1 cellular context compared by ENCODE assay signal in the genomic region with DNA sequence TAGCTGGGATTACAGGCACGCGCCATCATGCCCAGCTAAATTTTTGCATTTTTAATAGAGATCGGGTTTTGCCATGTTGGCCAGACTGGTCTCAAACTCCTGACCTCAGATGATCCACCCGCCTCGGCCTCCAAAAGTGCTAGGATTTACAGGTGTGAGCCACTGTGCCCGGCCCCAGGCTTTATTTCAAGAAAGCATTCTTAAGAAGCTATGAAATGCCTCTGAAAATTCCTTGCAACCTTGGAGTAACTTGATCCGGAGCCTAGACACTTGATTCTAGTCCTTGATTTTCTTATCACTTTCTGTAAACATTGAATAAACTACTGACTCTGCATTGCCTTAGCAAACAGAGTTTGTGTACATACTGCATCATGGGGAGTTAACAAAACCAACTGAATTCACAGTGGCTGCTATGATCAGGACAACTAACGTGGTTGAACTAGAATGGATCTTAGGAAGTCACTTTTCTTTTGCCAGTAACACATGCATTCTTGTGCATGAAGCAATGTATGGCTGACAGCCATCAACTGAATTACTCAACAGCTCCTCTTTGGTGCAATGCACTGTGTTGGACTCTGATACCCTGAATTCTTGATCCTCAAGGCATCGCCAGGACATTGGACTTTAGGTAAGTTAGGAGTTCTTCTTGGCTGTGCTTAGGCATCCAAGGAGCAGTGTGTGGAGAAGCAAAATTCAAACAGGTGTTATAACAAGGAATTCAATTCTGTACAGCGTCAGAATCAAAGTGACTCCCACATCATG.
A peak's percentile ranks its signal among the peaks of the same experiment; 100 is the strongest.
TF ChIP-seq lines count a peak whose summit lies in the region.

No MANE protein-coding gene starts in this region.

TF ChIP-seq in HepG2, 621 proteins besides CTCF, POLR2A, EP300 and RAD21 (continued from another document and continues in another):
- TF ChIP-seq, protein P1, sequence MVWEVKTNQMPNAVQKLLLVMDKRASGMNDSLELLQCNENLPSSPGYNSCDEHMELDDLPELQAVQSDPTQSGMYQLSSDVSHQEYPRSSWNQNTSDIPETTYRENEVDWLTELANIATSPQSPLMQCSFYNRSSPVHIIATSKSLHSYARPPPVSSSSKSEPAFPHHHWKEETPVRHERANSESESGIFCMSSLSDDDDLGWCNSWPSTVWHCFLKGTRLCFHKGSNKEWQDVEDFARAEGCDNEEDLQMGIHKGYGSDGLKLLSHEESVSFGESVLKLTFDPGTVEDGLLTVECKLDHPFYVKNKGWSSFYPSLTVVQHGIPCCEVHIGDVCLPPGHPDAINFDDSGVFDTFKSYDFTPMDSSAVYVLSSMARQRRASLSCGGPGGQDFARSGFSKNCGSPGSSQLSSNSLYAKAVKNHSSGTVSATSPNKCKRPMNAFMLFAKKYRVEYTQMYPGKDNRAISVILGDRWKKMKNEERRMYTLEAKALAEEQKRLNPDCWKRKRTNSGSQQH (CRISPR knock-in tag; IDR thresholded peaks at IDR 0.05; ENCODE audit: low read depth), result peak; percentile 61; the same call in 1 of the 2 replicates
- TF ChIP-seq ZNF773 (CRISPR knock-in tag; IDR thresholded peaks at IDR 0.05; ENCODE audit: borderline replicate concordance), result no peak
- no peak; the same call in 1 of the 2 replicates for TF ChIP-seq ATM (IDR thresholded peaks at IDR 0.05; ENCODE audit: borderline replicate concordance)
- TF ChIP-seq NR1H2 (CRISPR knock-in tag; IDR thresholded peaks at IDR 0.05; ENCODE audit: borderline replicate concordance, low read depth), result no peak
- TF ChIP-seq ARID2 (CRISPR knock-in tag; IDR thresholded peaks at IDR 0.05; ENCODE audit: borderline replicate concordance), result 0 out of 2 replicates have a peak, but pooled peaks have one; percentile 33
- no peak for TF ChIP-seq ZNF598 (CRISPR knock-in tag; IDR thresholded peaks at IDR 0.05; ENCODE audit: borderline replicate concordance)
- peak; percentile 98 for TF ChIP-seq ZNF747 (CRISPR knock-in tag; IDR thresholded peaks at IDR 0.05; ENCODE audit: borderline replicate concordance)
- no peak for TF ChIP-seq KDM5B (CRISPR knock-in tag; IDR thresholded peaks at IDR 0.05; ENCODE audit: borderline replicate concordance)
- no peak for TF ChIP-seq POLR2AphosphoS2 (IDR thresholded peaks at IDR 0.05; ENCODE audit: low read depth, low read length)
- TF ChIP-seq, protein P2, sequence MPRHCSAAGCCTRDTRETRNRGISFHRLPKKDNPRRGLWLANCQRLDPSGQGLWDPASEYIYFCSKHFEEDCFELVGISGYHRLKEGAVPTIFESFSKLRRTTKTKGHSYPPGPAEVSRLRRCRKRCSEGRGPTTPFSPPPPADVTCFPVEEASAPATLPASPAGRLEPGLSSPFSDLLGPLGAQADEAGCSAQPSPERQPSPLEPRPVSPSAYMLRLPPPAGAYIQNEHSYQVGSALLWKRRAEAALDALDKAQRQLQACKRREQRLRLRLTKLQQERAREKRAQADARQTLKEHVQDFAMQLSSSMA (CRISPR knock-in tag; IDR thresholded peaks at IDR 0.05), result no peak
- TF ChIP-seq IKZF1 (IDR thresholded peaks at IDR 0.05), result no peak
- peak; percentile 77 for TF ChIP-seq NR2F6 (IDR thresholded peaks at IDR 0.05)
- TF ChIP-seq NR2F6 (CRISPR knock-in tag; IDR thresholded peaks at IDR 0.05), result peak; percentile 76
- TF ChIP-seq ZNF775 (CRISPR knock-in tag; IDR thresholded peaks at IDR 0.05; ENCODE audit: borderline replicate concordance), result peak; percentile 78; the same call in 1 of the 2 replicates
- peak; percentile 91 for TF ChIP-seq HOXA3 (CRISPR knock-in tag; IDR thresholded peaks at IDR 0.05)
- peak; percentile 87; the same call in 1 of the 2 replicates for TF ChIP-seq ZNF205 (CRISPR knock-in tag; IDR thresholded peaks at IDR 0.05)
- no peak for TF ChIP-seq RARG (CRISPR knock-in tag; IDR thresholded peaks at IDR 0.05; ENCODE audit: low read depth)
- TF ChIP-seq ZNF564 (CRISPR knock-in tag; IDR thresholded peaks at IDR 0.05), result peak; percentile 61; the same call in 1 of the 2 replicates
- TF ChIP-seq, protein P3, sequence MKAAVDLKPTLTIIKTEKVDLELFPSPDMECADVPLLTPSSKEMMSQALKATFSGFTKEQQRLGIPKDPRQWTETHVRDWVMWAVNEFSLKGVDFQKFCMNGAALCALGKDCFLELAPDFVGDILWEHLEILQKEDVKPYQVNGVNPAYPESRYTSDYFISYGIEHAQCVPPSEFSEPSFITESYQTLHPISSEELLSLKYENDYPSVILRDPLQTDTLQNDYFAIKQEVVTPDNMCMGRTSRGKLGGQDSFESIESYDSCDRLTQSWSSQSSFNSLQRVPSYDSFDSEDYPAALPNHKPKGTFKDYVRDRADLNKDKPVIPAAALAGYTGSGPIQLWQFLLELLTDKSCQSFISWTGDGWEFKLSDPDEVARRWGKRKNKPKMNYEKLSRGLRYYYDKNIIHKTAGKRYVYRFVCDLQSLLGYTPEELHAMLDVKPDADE (CRISPR knock-in tag; IDR thresholded peaks at IDR 0.05), result no peak
- TF ChIP-seq ZNF260 (CRISPR knock-in tag; IDR thresholded peaks at IDR 0.05; ENCODE audit: borderline replicate concordance, low read depth), result no peak
- TF ChIP-seq ZFAT (CRISPR knock-in tag; conservative IDR thresholded peaks at IDR 0.05), result no peak
- TF ChIP-seq REPIN1 (CRISPR knock-in tag; IDR thresholded peaks at IDR 0.05; ENCODE audit: borderline replicate concordance, low read depth), result peak; percentile 91; the same call in 1 of the 2 replicates
- peak; percentile 73 for TF ChIP-seq NR2C2 (CRISPR knock-in tag; IDR thresholded peaks at IDR 0.05; ENCODE audit: borderline replicate concordance)
- peak; percentile 84; the same call in 1 of the 2 replicates for TF ChIP-seq ZMYM3 (CRISPR knock-in tag; IDR thresholded peaks at IDR 0.05)
- TF ChIP-seq, protein P4, sequence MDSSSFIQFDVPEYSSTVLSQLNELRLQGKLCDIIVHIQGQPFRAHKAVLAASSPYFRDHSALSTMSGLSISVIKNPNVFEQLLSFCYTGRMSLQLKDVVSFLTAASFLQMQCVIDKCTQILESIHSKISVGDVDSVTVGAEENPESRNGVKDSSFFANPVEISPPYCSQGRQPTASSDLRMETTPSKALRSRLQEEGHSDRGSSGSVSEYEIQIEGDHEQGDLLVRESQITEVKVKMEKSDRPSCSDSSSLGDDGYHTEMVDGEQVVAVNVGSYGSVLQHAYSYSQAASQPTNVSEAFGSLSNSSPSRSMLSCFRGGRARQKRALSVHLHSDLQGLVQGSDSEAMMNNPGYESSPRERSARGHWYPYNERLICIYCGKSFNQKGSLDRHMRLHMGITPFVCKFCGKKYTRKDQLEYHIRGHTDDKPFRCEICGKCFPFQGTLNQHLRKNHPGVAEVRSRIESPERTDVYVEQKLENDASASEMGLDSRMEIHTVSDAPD (CRISPR knock-in tag; IDR thresholded peaks at IDR 0.05), result peak; percentile 96; the same call in 1 of the 2 replicates
- TF ChIP-seq CAMTA2 (CRISPR knock-in tag; IDR thresholded peaks at IDR 0.05; ENCODE audit: borderline replicate concordance), result no peak
- TF ChIP-seq, protein P5, sequence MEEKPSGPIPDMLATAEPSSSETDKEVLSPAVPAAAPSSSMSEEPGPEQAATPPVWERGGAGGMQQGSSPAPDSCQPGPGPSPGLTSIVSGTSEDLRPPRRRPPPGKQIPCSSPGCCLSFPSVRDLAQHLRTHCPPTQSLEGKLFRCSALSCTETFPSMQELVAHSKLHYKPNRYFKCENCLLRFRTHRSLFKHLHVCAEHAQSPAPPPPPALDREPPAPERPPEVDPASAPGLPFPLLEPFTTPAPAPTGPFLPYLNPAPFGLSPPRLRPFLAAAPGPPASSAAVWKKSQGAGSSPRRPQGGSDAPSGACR (CRISPR knock-in tag; IDR thresholded peaks at IDR 0.05), result peak; percentile 90; the same call in 1 of the 2 replicates
- no peak for TF ChIP-seq TOE1 (CRISPR knock-in tag; IDR thresholded peaks at IDR 0.05)
- TF ChIP-seq, protein P6, sequence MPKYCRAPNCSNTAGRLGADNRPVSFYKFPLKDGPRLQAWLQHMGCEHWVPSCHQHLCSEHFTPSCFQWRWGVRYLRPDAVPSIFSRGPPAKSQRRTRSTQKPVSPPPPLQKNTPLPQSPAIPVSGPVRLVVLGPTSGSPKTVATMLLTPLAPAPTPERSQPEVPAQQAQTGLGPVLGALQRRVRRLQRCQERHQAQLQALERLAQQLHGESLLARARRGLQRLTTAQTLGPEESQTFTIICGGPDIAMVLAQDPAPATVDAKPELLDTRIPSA (CRISPR knock-in tag; IDR thresholded peaks at IDR 0.05; ENCODE audit: borderline replicate concordance), result no peak
- no peak for TF ChIP-seq ZNF572 (CRISPR knock-in tag; IDR thresholded peaks at IDR 0.05)
- no peak for TF ChIP-seq MAF1 (CRISPR knock-in tag; IDR thresholded peaks at IDR 0.05; ENCODE audit: borderline replicate concordance)
- TF ChIP-seq ZNF792 (CRISPR knock-in tag; IDR thresholded peaks at IDR 0.05), result peak; percentile 97
- TF ChIP-seq MED13 (CRISPR knock-in tag; IDR thresholded peaks at IDR 0.05), result peak; percentile 67; the same call in 1 of the 2 replicates
- peak; percentile 72; the same call in 1 of the 2 replicates for TF ChIP-seq ZNF749 (CRISPR knock-in tag; IDR thresholded peaks at IDR 0.05; ENCODE audit: borderline replicate concordance)
- peak; percentile 93 for TF ChIP-seq ZNF136 (CRISPR knock-in tag; IDR thresholded peaks at IDR 0.05; ENCODE audit: low read depth)
- TF ChIP-seq, protein P7, sequence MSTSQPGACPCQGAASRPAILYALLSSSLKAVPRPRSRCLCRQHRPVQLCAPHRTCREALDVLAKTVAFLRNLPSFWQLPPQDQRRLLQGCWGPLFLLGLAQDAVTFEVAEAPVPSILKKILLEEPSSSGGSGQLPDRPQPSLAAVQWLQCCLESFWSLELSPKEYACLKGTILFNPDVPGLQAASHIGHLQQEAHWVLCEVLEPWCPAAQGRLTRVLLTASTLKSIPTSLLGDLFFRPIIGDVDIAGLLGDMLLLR (CRISPR knock-in tag; IDR thresholded peaks at IDR 0.05), result no peak
- TF ChIP-seq, protein P8, sequence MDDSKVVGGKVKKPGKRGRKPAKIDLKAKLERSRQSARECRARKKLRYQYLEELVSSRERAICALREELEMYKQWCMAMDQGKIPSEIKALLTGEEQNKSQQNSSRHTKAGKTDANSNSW (CRISPR knock-in tag; IDR thresholded peaks at IDR 0.05; ENCODE audit: borderline replicate concordance), result no peak
- peak; percentile 95 for TF ChIP-seq SAP130 (CRISPR knock-in tag; IDR thresholded peaks at IDR 0.05; ENCODE audit: low read depth)
- TF ChIP-seq, protein P9, sequence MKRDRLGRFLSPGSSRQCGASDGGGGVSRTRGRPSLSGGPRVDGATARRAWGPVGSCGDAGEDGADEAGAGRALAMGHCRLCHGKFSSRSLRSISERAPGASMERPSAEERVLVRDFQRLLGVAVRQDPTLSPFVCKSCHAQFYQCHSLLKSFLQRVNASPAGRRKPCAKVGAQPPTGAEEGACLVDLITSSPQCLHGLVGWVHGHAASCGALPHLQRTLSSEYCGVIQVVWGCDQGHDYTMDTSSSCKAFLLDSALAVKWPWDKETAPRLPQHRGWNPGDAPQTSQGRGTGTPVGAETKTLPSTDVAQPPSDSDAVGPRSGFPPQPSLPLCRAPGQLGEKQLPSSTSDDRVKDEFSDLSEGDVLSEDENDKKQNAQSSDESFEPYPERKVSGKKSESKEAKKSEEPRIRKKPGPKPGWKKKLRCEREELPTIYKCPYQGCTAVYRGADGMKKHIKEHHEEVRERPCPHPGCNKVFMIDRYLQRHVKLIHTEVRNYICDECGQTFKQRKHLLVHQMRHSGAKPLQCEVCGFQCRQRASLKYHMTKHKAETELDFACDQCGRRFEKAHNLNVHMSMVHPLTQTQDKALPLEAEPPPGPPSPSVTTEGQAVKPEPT (CRISPR knock-in tag; IDR thresholded peaks at IDR 0.05; ENCODE audit: low read depth), result no peak
- peak; percentile 100 for TF ChIP-seq CEBPB (IDR thresholded peaks at IDR 0.05; ENCODE audit: borderline replicate concordance, low read depth, low read length)
- TF ChIP-seq HES4 (CRISPR knock-in tag; IDR thresholded peaks at IDR 0.05; ENCODE audit: borderline replicate concordance), result no peak
- TF ChIP-seq ZNF337 (CRISPR knock-in tag; IDR thresholded peaks at IDR 0.05; ENCODE audit: borderline replicate concordance, low read depth), result 0 out of 2 replicates have a peak, but pooled peaks have one; percentile 81
- TF ChIP-seq CENPT (CRISPR knock-in tag; IDR thresholded peaks at IDR 0.05; ENCODE audit: low read depth), result no peak
- 0 out of 2 replicates have a peak, but pooled peaks have one; percentile 15 for TF ChIP-seq IRX3 (CRISPR knock-in tag; IDR thresholded peaks at IDR 0.05; ENCODE audit: borderline replicate concordance, low read depth)
- no peak for TF ChIP-seq ZNF20 (CRISPR knock-in tag; IDR thresholded peaks at IDR 0.05)
- TF ChIP-seq GATA4 (IDR thresholded peaks at IDR 0.05; ENCODE audit: borderline replicate concordance, low read depth), result peak; percentile 95; the same call in 1 of the 2 replicates
- no peak for TF ChIP-seq ZNF83 (CRISPR knock-in tag; IDR thresholded peaks at IDR 0.05; ENCODE audit: borderline replicate concordance)
- peak; percentile 40; the same call in 1 of the 2 replicates for TF ChIP-seq SP5 (CRISPR knock-in tag; IDR thresholded peaks at IDR 0.05; ENCODE audit: borderline replicate concordance, low read depth)
- TF ChIP-seq, protein P10, sequence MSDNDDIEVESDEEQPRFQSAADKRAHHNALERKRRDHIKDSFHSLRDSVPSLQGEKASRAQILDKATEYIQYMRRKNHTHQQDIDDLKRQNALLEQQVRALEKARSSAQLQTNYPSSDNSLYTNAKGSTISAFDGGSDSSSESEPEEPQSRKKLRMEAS (IDR thresholded peaks at IDR 0.05), result peak; percentile 86
- no peak; the same call in 1 of the 2 replicates for TF ChIP-seq ZNF468 (CRISPR knock-in tag; IDR thresholded peaks at IDR 0.05)
- peak; percentile 43; the same call in 1 of the 2 replicates for TF ChIP-seq KDM2A (CRISPR knock-in tag; IDR thresholded peaks at IDR 0.05; ENCODE audit: borderline replicate concordance, low read depth)
- no peak for TF ChIP-seq ZFP82 (CRISPR knock-in tag; IDR thresholded peaks at IDR 0.05; ENCODE audit: borderline replicate concordance)
- no peak for TF ChIP-seq ZFY (CRISPR knock-in tag; IDR thresholded peaks at IDR 0.05)
- TF ChIP-seq ZBTB20 (CRISPR knock-in tag; IDR thresholded peaks at IDR 0.05; ENCODE audit: borderline replicate concordance, low read depth), result peak; percentile 99
- TF ChIP-seq ZNF382 (CRISPR knock-in tag; IDR thresholded peaks at IDR 0.05; ENCODE audit: borderline replicate concordance), result no peak
- TF ChIP-seq, protein P11, sequence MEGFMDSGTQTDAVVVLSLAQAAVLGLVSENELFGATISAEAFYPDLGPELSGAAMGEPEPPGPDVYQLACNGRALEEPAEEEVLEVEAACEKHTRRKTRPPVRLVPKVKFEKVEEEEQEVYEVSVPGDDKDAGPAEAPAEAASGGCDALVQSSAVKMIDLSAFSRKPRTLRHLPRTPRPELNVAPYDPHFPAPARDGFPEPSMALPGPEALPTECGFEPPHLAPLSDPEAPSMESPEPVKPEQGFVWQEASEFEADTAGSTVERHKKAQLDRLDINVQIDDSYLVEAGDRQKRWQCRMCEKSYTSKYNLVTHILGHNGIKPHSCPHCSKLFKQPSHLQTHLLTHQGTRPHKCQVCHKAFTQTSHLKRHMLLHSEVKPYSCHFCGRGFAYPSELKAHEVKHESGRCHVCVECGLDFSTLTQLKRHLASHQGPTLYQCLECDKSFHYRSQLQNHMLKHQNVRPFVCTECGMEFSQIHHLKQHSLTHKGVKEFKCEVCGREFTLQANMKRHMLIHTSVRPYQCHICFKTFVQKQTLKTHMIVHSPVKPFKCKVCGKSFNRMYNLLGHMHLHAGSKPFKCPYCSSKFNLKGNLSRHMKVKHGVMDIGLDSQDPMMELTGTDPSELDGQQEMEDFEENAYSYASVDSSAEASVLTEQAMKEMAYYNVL (CRISPR knock-in tag; IDR thresholded peaks at IDR 0.05; ENCODE audit: borderline replicate concordance), result peak; percentile 98
- peak; percentile 93 for TF ChIP-seq HHEX (CRISPR knock-in tag; IDR thresholded peaks at IDR 0.05)
